1 cellular context compared by ENCODE assay signal in the genomic region with DNA sequence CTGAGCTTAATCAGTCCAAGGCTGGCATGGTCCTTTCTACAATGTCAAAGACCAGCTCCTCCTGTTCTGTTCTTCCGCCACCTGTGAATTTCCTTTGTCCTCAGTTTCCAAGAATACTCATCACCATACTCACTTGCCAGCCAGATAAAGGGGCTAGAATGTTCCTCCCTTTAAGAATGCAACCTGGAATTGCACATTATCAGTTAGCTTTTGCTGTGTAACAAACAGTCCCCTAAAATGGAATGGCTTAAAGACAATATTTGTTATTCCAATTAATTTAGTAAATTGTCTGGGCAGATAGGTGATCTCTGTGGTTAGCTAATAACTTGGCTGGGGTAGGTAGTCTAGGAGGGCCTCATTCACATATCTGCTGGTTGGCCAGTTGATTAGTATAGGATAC.
TF ChIP-seq lines count a peak whose summit lies in the region.

No MANE protein-coding gene starts in this region.

TF ChIP-seq in WTC11, 78 proteins besides CTCF, POLR2A, EP300 and RAD21 (continued from another document):
- TF ChIP-seq, protein P1, sequence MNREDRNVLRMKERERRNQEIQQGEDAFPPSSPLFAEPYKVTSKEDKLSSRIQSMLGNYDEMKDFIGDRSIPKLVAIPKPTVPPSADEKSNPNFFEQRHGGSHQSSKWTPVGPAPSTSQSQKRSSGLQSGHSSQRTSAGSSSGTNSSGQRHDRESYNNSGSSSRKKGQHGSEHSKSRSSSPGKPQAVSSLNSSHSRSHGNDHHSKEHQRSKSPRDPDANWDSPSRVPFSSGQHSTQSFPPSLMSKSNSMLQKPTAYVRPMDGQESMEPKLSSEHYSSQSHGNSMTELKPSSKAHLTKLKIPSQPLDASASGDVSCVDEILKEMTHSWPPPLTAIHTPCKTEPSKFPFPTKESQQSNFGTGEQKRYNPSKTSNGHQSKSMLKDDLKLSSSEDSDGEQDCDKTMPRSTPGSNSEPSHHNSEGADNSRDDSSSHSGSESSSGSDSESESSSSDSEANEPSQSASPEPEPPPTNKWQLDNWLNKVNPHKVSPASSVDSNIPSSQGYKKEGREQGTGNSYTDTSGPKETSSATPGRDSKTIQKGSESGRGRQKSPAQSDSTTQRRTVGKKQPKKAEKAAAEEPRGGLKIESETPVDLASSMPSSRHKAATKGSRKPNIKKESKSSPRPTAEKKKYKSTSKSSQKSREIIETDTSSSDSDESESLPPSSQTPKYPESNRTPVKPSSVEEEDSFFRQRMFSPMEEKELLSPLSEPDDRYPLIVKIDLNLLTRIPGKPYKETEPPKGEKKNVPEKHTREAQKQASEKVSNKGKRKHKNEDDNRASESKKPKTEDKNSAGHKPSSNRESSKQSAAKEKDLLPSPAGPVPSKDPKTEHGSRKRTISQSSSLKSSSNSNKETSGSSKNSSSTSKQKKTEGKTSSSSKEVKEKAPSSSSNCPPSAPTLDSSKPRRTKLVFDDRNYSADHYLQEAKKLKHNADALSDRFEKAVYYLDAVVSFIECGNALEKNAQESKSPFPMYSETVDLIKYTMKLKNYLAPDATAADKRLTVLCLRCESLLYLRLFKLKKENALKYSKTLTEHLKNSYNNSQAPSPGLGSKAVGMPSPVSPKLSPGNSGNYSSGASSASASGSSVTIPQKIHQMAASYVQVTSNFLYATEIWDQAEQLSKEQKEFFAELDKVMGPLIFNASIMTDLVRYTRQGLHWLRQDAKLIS (CRISPR knock-in tag; IDR thresholded peaks at IDR 0.05; ENCODE audit: borderline replicate concordance), result no peak
- TF ChIP-seq, protein P2, sequence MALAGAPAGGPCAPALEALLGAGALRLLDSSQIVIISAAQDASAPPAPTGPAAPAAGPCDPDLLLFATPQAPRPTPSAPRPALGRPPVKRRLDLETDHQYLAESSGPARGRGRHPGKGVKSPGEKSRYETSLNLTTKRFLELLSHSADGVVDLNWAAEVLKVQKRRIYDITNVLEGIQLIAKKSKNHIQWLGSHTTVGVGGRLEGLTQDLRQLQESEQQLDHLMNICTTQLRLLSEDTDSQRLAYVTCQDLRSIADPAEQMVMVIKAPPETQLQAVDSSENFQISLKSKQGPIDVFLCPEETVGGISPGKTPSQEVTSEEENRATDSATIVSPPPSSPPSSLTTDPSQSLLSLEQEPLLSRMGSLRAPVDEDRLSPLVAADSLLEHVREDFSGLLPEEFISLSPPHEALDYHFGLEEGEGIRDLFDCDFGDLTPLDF (CRISPR knock-in tag; IDR thresholded peaks at IDR 0.05), result no peak
- TF ChIP-seq, protein P3, sequence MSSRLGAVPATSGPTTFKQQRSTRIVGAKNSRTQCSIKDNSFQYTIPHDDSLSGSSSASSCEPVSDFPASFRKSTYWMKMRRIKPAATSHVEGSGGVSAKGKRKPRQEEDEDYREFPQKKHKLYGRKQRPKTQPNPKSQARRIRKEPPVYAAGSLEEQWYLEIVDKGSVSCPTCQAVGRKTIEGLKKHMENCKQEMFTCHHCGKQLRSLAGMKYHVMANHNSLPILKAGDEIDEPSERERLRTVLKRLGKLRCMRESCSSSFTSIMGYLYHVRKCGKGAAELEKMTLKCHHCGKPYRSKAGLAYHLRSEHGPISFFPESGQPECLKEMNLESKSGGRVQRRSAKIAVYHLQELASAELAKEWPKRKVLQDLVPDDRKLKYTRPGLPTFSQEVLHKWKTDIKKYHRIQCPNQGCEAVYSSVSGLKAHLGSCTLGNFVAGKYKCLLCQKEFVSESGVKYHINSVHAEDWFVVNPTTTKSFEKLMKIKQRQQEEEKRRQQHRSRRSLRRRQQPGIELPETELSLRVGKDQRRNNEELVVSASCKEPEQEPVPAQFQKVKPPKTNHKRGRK (CRISPR knock-in tag; IDR thresholded peaks at IDR 0.05; ENCODE audit: borderline replicate concordance), result no peak
- TF ChIP-seq ZNF263 (CRISPR knock-in tag; IDR thresholded peaks at IDR 0.05; ENCODE audit: low read depth) (no peak), EMX1 (CRISPR knock-in tag; IDR thresholded peaks at IDR 0.05) (no peak), ZNF671 (CRISPR knock-in tag; IDR thresholded peaks at IDR 0.05) (no peak), ZNF423 (CRISPR knock-in tag; IDR thresholded peaks at IDR 0.05) (no peak), ZNF232 (CRISPR knock-in tag; IDR thresholded peaks at IDR 0.05) (no peak)
- TF ChIP-seq, protein P4, sequence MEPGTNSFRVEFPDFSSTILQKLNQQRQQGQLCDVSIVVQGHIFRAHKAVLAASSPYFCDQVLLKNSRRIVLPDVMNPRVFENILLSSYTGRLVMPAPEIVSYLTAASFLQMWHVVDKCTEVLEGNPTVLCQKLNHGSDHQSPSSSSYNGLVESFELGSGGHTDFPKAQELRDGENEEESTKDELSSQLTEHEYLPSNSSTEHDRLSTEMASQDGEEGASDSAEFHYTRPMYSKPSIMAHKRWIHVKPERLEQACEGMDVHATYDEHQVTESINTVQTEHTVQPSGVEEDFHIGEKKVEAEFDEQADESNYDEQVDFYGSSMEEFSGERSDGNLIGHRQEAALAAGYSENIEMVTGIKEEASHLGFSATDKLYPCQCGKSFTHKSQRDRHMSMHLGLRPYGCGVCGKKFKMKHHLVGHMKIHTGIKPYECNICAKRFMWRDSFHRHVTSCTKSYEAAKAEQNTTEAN (CRISPR knock-in tag; IDR thresholded peaks at IDR 0.05), result no peak
- TF ChIP-seq, protein P5, sequence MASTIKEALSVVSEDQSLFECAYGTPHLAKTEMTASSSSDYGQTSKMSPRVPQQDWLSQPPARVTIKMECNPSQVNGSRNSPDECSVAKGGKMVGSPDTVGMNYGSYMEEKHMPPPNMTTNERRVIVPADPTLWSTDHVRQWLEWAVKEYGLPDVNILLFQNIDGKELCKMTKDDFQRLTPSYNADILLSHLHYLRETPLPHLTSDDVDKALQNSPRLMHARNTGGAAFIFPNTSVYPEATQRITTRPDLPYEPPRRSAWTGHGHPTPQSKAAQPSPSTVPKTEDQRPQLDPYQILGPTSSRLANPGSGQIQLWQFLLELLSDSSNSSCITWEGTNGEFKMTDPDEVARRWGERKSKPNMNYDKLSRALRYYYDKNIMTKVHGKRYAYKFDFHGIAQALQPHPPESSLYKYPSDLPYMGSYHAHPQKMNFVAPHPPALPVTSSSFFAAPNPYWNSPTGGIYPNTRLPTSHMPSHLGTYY (CRISPR knock-in tag; IDR thresholded peaks at IDR 0.05), result no peak
- TF ChIP-seq, protein P6, sequence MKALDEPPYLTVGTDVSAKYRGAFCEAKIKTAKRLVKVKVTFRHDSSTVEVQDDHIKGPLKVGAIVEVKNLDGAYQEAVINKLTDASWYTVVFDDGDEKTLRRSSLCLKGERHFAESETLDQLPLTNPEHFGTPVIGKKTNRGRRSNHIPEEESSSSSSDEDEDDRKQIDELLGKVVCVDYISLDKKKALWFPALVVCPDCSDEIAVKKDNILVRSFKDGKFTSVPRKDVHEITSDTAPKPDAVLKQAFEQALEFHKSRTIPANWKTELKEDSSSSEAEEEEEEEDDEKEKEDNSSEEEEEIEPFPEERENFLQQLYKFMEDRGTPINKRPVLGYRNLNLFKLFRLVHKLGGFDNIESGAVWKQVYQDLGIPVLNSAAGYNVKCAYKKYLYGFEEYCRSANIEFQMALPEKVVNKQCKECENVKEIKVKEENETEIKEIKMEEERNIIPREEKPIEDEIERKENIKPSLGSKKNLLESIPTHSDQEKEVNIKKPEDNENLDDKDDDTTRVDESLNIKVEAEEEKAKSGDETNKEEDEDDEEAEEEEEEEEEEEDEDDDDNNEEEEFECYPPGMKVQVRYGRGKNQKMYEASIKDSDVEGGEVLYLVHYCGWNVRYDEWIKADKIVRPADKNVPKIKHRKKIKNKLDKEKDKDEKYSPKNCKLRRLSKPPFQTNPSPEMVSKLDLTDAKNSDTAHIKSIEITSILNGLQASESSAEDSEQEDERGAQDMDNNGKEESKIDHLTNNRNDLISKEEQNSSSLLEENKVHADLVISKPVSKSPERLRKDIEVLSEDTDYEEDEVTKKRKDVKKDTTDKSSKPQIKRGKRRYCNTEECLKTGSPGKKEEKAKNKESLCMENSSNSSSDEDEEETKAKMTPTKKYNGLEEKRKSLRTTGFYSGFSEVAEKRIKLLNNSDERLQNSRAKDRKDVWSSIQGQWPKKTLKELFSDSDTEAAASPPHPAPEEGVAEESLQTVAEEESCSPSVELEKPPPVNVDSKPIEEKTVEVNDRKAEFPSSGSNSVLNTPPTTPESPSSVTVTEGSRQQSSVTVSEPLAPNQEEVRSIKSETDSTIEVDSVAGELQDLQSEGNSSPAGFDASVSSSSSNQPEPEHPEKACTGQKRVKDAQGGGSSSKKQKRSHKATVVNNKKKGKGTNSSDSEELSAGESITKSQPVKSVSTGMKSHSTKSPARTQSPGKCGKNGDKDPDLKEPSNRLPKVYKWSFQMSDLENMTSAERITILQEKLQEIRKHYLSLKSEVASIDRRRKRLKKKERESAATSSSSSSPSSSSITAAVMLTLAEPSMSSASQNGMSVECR (CRISPR knock-in tag; IDR thresholded peaks at IDR 0.05; ENCODE audit: borderline replicate concordance), result no peak
